Comparison of ENCODE assay signal across 11 cellular contexts in genomic region chrX:2689773-2690666, GRCh38. TPM values are rescaled to one million over a fixed set of nuclear protein-coding genes. Genes with fewer than 3 reads are reported as not detected.
DNase-seq lines count a peak whose midpoint lies in the region; ATAC-seq, FAIRE-seq and TF ChIP-seq lines count a peak whose summit lies in the region.
"Had no signal": no experiment of that assay in that cellular context is flagged by ENCODE, and none has a peak within 500 bp of the region (broad histone marks: within the 10 kb centered on the region; RNA-seq: fewer than 3 reads in every experiment).

No MANE protein-coding gene starts in this region.

- TF ChIP-seq EP300 in HepG2 (IDR thresholded peaks at IDR 0.05; ENCODE audit: low read depth in 2 of 2, low read length in 2 of 2) (no peak), HepG2 (CRISPR knock-in tag; IDR thresholded peaks at IDR 0.05; ENCODE audit: borderline replicate concordance) (no peak)

- peak overlapping the region; percentile 84 for H3K27ac ChIP-seq in HepG2 (ENCODE audit: extremely low read length, insufficient read depth, low read length)

- TF ChIP-seq POLR2A in HepG2 (IDR thresholded peaks at IDR 0.05; ENCODE audit: insufficient read depth in 1 of 2, low read depth in 2 of 2, low read length in 2 of 2) (peak in 1 of 2 experiments; percentile 54; a peak in 1 of 4 replicates), GM18505 (IDR thresholded peaks at IDR 0.05; ENCODE audit: borderline replicate concordance, extremely low read depth, insufficient read depth, insufficient read length) (no peak)

- in situ Hi-C loops in HepG2 (cut with HindIII; ENCODE audit: extremely low pct_ligation_motif_present, low pct_unique_long_range_greater_than_20kb) = loop anchor here (5.0 kb wide), 1 partner anchor 33 kb away; no protein-coding TSS in a partner anchor

- peak; percentile 80 for ATAC-seq in HepG2
- ATAC-seq in stimulated activated naive CD8-positive, alpha-beta T cell treated with anti-CD3 and anti-CD28 coated beads, Interleukin-15, amount 100 ng/mL, for 72 hours = no peak
- no peak for ATAC-seq in GM18505 (IDR thresholded peaks at IDR 0.05; ENCODE audit: unreplicated experiment)
- ATAC-seq in HG03342 (IDR thresholded peaks at IDR 0.05; ENCODE audit: unreplicated experiment) = no peak

- DNase-seq in T-helper 2 cell treated with Interferon-gamma antibody and Interleukin-4, amounts not matched to agents 5 μg/mL and 100 μg/mL, for 36 hours (ENCODE audit: low spot score) = no peak
- DNase-seq in T-helper 2 cell (no peak), HepG2 (ENCODE audit: low spot score) (peak; percentile 78), MV-4-11 (lab: John Stamatoyannopoulos, UW) (no peak)
- DNase-seq in activated T-helper 2 cell treated with anti-CD3 and anti-CD28 coated beads, Interferon-gamma antibody, Interleukin-2, Interleukin-4, amounts not matched to agents 10 μg/mL and 5 μg/mL and 100 μg/mL, durations not matched to agents 14 hours and 24 hours and 36 hours (ENCODE audit: low spot score) = no peak
- no peak for DNase-seq in stimulated activated naive CD8-positive, alpha-beta T cell treated with anti-CD3 and anti-CD28 coated beads, Interleukin-15, amount 100 ng/mL, for 72 hours

- TF ChIP-seq RAD21 in HepG2 (CRISPR knock-in tag; IDR thresholded peaks at IDR 0.05) = no peak

- BruUV-seq in HepG2 (replicated peaks; lab: Mats Ljungman, UMichigan) = TSS peak; percentile 93

- H3K4me3 Mint-ChIP-seq in T-helper 2 cell treated with Interferon-gamma antibody and Interleukin-4, amounts not matched to agents 5 μg/mL and 100 μg/mL, for 36 hours = peak overlapping the region; percentile 81
- H3K4me3 Mint-ChIP-seq in activated T-helper 2 cell treated with anti-CD3 and anti-CD28 coated beads, Interferon-gamma antibody, Interleukin-2, Interleukin-4, amounts not matched to agents 10 μg/mL and 5 μg/mL and 100 μg/mL, durations not matched to agents 14 hours and 24 hours and 36 hours (ENCODE audit: low read depth) = peak overlapping the region; percentile 76
- peak overlapping the region; percentile 59 to 75 for H3K4me3 Mint-ChIP-seq in stimulated activated naive CD8-positive, alpha-beta T cell treated with anti-CD3 and anti-CD28 coated beads, Interleukin-15, amount 100 ng/mL, for 72 hours

- no peaks in the 10 kb centered on the region for H3K36me3 ChIP-seq in HepG2 (replicated peaks in 1 of 2; ENCODE audit: control insufficient read depth in 1 of 2, insufficient read depth in 2 of 2, low read length in 2 of 2)

- no peaks in the 10 kb centered on the region for H3K27me3 Mint-ChIP-seq in T-helper 2 cell treated with Interferon-gamma antibody and Interleukin-4, amounts not matched to agents 5 μg/mL and 100 μg/mL, for 36 hours (ENCODE audit: low read depth)
- H3K27me3 Mint-ChIP-seq in activated T-helper 2 cell treated with anti-CD3 and anti-CD28 coated beads, Interferon-gamma antibody, Interleukin-2, Interleukin-4, amounts not matched to agents 10 μg/mL and 5 μg/mL and 100 μg/mL, durations not matched to agents 14 hours and 24 hours and 36 hours (ENCODE audit: low read depth) = peaks cover 1% of the 10 kb centered on the region
- no peaks in the 10 kb centered on the region for H3K27me3 Mint-ChIP-seq in stimulated activated naive CD8-positive, alpha-beta T cell treated with anti-CD3 and anti-CD28 coated beads, Interleukin-15, amount 100 ng/mL, for 72 hours

- WGBS in HepG2 (ENCODE audit: low lambda C conversion rate) = 68% methylated on average over 23 of the region's 37 CpGs

- no peaks in the 10 kb centered on the region; a peak in 1 of 5 replicates for H3K27me3 ChIP-seq in HepG2 (ENCODE audit: control insufficient read depth in 1 of 2, insufficient read depth in 2 of 2, low read length in 2 of 2)

- H3K4me1 ChIP-seq in HepG2 (ENCODE audit: insufficient read depth, low read length) = peaks cover 43% of the 10 kb centered on the region

- H2AFZ ChIP-seq in HepG2 (ENCODE audit: low read length) = no peak overlapping the region

- peaks cover 32% of the 10 kb centered on the region for H3K79me2 ChIP-seq in HepG2 (ENCODE audit: insufficient read depth, low read length)

- POLR2A ChIA-PET in HepG2 (lab: Yijun Ruan, JAX) = no interaction called here

- H3K27ac Mint-ChIP-seq in T-helper 2 cell treated with Interferon-gamma antibody and Interleukin-4, amounts not matched to agents 5 μg/mL and 100 μg/mL, for 36 hours = no peak overlapping the region
- H3K27ac Mint-ChIP-seq in activated T-helper 2 cell treated with anti-CD3 and anti-CD28 coated beads, Interferon-gamma antibody, Interleukin-2, Interleukin-4, amounts not matched to agents 10 μg/mL and 5 μg/mL and 100 μg/mL, durations not matched to agents 14 hours and 24 hours and 36 hours = no peak overlapping the region
- no peak overlapping the region for H3K27ac Mint-ChIP-seq in stimulated activated naive CD8-positive, alpha-beta T cell treated with anti-CD3 and anti-CD28 coated beads, Interleukin-15, amount 100 ng/mL, for 72 hours

- H3K9me3 ChIP-seq in HepG2 (ENCODE audit: low read length) = no peaks in the 10 kb centered on the region

- H3K4me3 ChIP-seq in HepG2 (replicated peaks in 1 of 3; ENCODE audit: insufficient read depth in 1 of 3, low read depth in 2 of 3, low read length in 3 of 3) = peak overlapping the region; percentile 87 to 94 (median 91); a peak in 5 of 6 replicates

- H3K4me2 ChIP-seq in HepG2 (ENCODE audit: low read depth, low read length) = peak overlapping the region; percentile 70

- H3K4me1 Mint-ChIP-seq in T-helper 2 cell treated with Interferon-gamma antibody and Interleukin-4, amounts not matched to agents 5 μg/mL and 100 μg/mL, for 36 hours (ENCODE audit: low read depth) = peaks cover 21% of the 10 kb centered on the region
- peaks cover 16% of the 10 kb centered on the region for H3K4me1 Mint-ChIP-seq in activated T-helper 2 cell treated with anti-CD3 and anti-CD28 coated beads, Interferon-gamma antibody, Interleukin-2, Interleukin-4, amounts not matched to agents 10 μg/mL and 5 μg/mL and 100 μg/mL, durations not matched to agents 14 hours and 24 hours and 36 hours (ENCODE audit: low read depth)
- peaks cover 39% of the 10 kb centered on the region for H3K4me1 Mint-ChIP-seq in stimulated activated naive CD8-positive, alpha-beta T cell treated with anti-CD3 and anti-CD28 coated beads, Interleukin-15, amount 100 ng/mL, for 72 hours

- peak overlapping the region; percentile 67 for H3K9ac ChIP-seq in HepG2 (ENCODE audit: insufficient read depth, low read depth, low read length)

- H4K20me1 ChIP-seq in HepG2 (ENCODE audit: insufficient read depth, low read length) = peaks cover 13% of the 10 kb centered on the region; the same call in 1 of the 2 replicates

- no peaks in the 10 kb centered on the region for H3K9me3 Mint-ChIP-seq in T-helper 2 cell treated with Interferon-gamma antibody and Interleukin-4, amounts not matched to agents 5 μg/mL and 100 μg/mL, for 36 hours
- H3K9me3 Mint-ChIP-seq in activated T-helper 2 cell treated with anti-CD3 and anti-CD28 coated beads, Interferon-gamma antibody, Interleukin-2, Interleukin-4, amounts not matched to agents 10 μg/mL and 5 μg/mL and 100 μg/mL, durations not matched to agents 14 hours and 24 hours and 36 hours = no peaks in the 10 kb centered on the region
- H3K9me3 Mint-ChIP-seq in stimulated activated naive CD8-positive, alpha-beta T cell treated with anti-CD3 and anti-CD28 coated beads, Interleukin-15, amount 100 ng/mL, for 72 hours = no peaks in the 10 kb centered on the region

- intact Hi-C loops in activated T-helper 2 cell treated with anti-CD3 and anti-CD28 coated beads, Interferon-gamma antibody, Interleukin-2, Interleukin-4, amounts not matched to agents 10 μg/mL and 5 μg/mL and 100 μg/mL, durations not matched to agents 14 hours and 24 hours and 36 hours (cut with micrococcal nuclease) = loop anchor here (5.0 to 10.0 kb wide), 2 partner anchors 63 to 1035 kb away; no protein-coding TSS in a partner anchor
- intact Hi-C loops in HepG2 (cut with micrococcal nuclease; ENCODE audit: unreplicated experiment) = loop anchor here (1.0 kb wide), 1 partner anchor 33 kb away; no protein-coding TSS in a partner anchor

- peak; percentile 9; the same call in 1 of the 2 replicates for TF ChIP-seq CTCF in HepG2 (CRISPR knock-in tag; IDR thresholded peaks at IDR 0.05)

- H3K36me3 Mint-ChIP-seq in T-helper 2 cell treated with Interferon-gamma antibody and Interleukin-4, amounts not matched to agents 5 μg/mL and 100 μg/mL, for 36 hours (ENCODE audit: low read depth) = peaks cover 24% of the 10 kb centered on the region
- H3K36me3 Mint-ChIP-seq in activated T-helper 2 cell treated with anti-CD3 and anti-CD28 coated beads, Interferon-gamma antibody, Interleukin-2, Interleukin-4, amounts not matched to agents 10 μg/mL and 5 μg/mL and 100 μg/mL, durations not matched to agents 14 hours and 24 hours and 36 hours (ENCODE audit: low read depth) = peaks cover 34% of the 10 kb centered on the region

- no peak for FAIRE-seq in HepG2 (lab: Jason Lieb, UNC)
- FAIRE-seq: A204.1, endometrium, TTC549 had no signal

- CTCF ChIA-PET in HepG2 (lab: Yijun Ruan, JAX; ENCODE audit: low intra/inter-chr PET ratio, low total read pairs) = no interaction called here

RNA-seq across cellular contexts. Expression of gene CD99, which starts 1.1 kb away (rescaled TPM):
- total RNA-seq in activated T-helper 2 cell treated with anti-CD3 and anti-CD28 coated beads, Interferon-gamma antibody, Interleukin-2, Interleukin-4, amounts not matched to agents 10 μg/mL and 5 μg/mL and 100 μg/mL, durations not matched to agents 14 hours and 24 hours and 36 hours = 280 and 290 TPM in 2 replicates
- total RNA-seq in HepG2 (2016; rRNA removed; fragmentation: Illumina TruSeq; extraction: Trizol) = 57.9 and 111 TPM in 2 replicates
- 64.5 and 76.9 TPM in 2 replicates for total RNA-seq in HepG2 (2016; cell fraction: cytosol; rRNA removed; fragmentation: Illumina TruSeq; extraction: Trizol; ENCODE audit: low read depth)
- total RNA-seq in HepG2 (2016; cell fraction: insoluble cytoplasmic fraction; rRNA removed; fragmentation: Illumina TruSeq; extraction: Trizol) = 52.0 and 103 TPM in 2 replicates
- 78.1 and 98.3 TPM in 2 replicates for total RNA-seq in HepG2 (2016; cell fraction: membrane; rRNA removed; fragmentation: Illumina TruSeq; extraction: Trizol)
- total RNA-seq in HepG2 (2016; cell fraction: nucleus; rRNA removed; fragmentation: Illumina TruSeq; extraction: Trizol) = 96.6 and 113 TPM in 2 replicates
- polyA plus RNA-seq in HepG2 (2011; rRNA removed) = 77.7 and 78.8 TPM in 2 replicates
- 125 and 154 TPM in 2 replicates for polyA plus RNA-seq in HepG2 (2011; cell fraction: cytosol; rRNA removed)
- polyA plus RNA-seq in HepG2 (2011; cell fraction: nucleus; rRNA removed) = 95.3 and 97.6 TPM in 2 replicates
- 165 and 308 TPM in 2 replicates for polyA plus RNA-seq in HepG2 (2012)
- 210 and 248 TPM in 2 replicates for polyA plus RNA-seq in HepG2 (2016; cell fraction: cytosol; fragmentation: Illumina TruSeq; extraction: Trizol; ENCODE audit: low read depth)
- 125 and 147 TPM in 2 replicates for polyA plus RNA-seq in HepG2 (2016; cell fraction: insoluble cytoplasmic fraction; fragmentation: Illumina TruSeq; extraction: Trizol; ENCODE audit: low read depth)
- 191 and 218 TPM in 2 replicates for polyA plus RNA-seq in HepG2 (2016; cell fraction: membrane; fragmentation: Illumina TruSeq; extraction: Trizol; ENCODE audit: low read depth)
- 304 and 330 TPM in 2 replicates for polyA plus RNA-seq in HepG2 (2016; cell fraction: nucleus; fragmentation: Illumina TruSeq; extraction: Trizol; ENCODE audit: insufficient read depth, low read depth)
- 27.9 and 30.5 TPM in 2 replicates for polyA minus RNA-seq in HepG2 (2011; rRNA and poly(A)+ RNA removed; ENCODE audit: low replicate concordance)
- 59.3 and 60.8 TPM in 2 replicates for polyA minus RNA-seq in HepG2 (2011; cell fraction: cytosol; rRNA and poly(A)+ RNA removed)
- 32.6 TPM in 2 replicates for polyA minus RNA-seq in HepG2 (2011; cell fraction: nucleus; rRNA and poly(A)+ RNA removed)
